In the genomic region with DNA sequence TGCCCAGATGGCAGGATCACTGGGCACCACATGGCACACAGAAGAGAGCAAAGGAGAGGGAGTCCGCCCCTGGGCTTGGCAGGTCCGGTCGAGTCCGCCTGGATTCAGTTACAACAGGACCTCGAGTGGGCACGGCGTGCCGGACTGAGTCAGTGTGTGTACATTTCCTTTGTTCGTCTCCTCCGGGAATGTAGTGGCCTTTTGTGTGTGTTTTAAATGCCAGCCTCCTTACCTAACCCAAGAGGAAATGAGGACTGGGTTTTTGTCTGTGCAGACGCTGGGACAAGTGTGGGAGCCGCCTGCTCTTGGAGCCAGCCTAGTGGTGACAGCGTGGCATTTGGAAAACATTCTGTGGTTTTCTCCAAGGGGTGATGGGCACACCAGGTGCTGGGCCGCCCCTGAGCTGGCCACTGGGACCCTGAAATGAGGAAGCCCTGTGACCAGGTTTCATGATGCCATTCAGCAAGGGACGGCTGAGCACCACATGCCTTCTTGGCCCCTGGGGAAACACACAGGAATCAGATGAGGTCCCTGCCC, we compare ENCODE assay signal across 8 cellular contexts. TPM values are rescaled to one million over a fixed set of nuclear protein-coding genes. Genes with fewer than 3 reads are reported as not detected.
DNase-seq lines count a peak whose midpoint lies in the region; ATAC-seq, FAIRE-seq and TF ChIP-seq lines count a peak whose summit lies in the region.

No MANE protein-coding gene starts in this region.

- no peak for FAIRE-seq in kidney (lab: Jason Lieb, UNC)

- no peaks in the 10 kb centered on the region for H3K9me2 ChIP-seq in hepatocyte (replicated peaks; ENCODE audit: insufficient read depth)

- H3K79me2 ChIP-seq in hepatocyte = peaks cover 99% of the 10 kb centered on the region

- H3K36me3 Mint-ChIP-seq in activated T-helper 1 cell treated with anti-CD3 and anti-CD28 coated beads, Interleukin-12 subunit alpha, Interleukin-12 subunit beta, Interleukin-2, Interleukin-4 antibody, amounts not matched to agents 30 ng/mL and 10 ng/mL and 1 ng/mL, durations not matched to agents 14 hours and 24 hours and 36 hours (ENCODE audit: low read depth) = no peaks in the 10 kb centered on the region

- ATAC-seq in heart right ventricle (peak in 6 of 8 donors; percentile 48 to 72 (median 52)), HG03520 (IDR thresholded peaks at IDR 0.05; ENCODE audit: unreplicated experiment) (no peak)

- 55 to 64% methylated on average over 15 of the region's 15 CpGs for WGBS in heart right ventricle, 2 donors
- 88% methylated on average over 15 of the region's 15 CpGs for WGBS in hepatocyte (ENCODE audit: low lambda C conversion rate, missing lambda C conversion rate)

- H3K36me3 ChIP-seq in heart right ventricle = peaks cover 0 to 49% (median 0%) of the 10 kb centered on the region in 9 donors
- no peaks in the 10 kb centered on the region for H3K36me3 ChIP-seq in right atrium auricular region
- no peaks in the 10 kb centered on the region for H3K36me3 ChIP-seq in kidney (ENCODE audit: control insufficient read depth in 1 of 2, insufficient read depth in 2 of 2, low read length in 2 of 2)
- H3K36me3 ChIP-seq in tibial artery = no peaks in the 10 kb centered on the region
- H3K36me3 ChIP-seq in hepatocyte (replicated peaks; ENCODE audit: insufficient read depth, low read depth) = no peaks in the 10 kb centered on the region

- no peak overlapping the region for H3K27ac Mint-ChIP-seq in activated T-helper 1 cell treated with anti-CD3 and anti-CD28 coated beads, Interleukin-12 subunit alpha, Interleukin-12 subunit beta, Interleukin-2, Interleukin-4 antibody, amounts not matched to agents 30 ng/mL and 10 ng/mL and 1 ng/mL, durations not matched to agents 14 hours and 24 hours and 36 hours

- no peaks in the 10 kb centered on the region for H3K9me3 ChIP-seq in heart right ventricle
- H3K9me3 ChIP-seq in right atrium auricular region = no peaks in the 10 kb centered on the region
- no peaks in the 10 kb centered on the region for H3K9me3 ChIP-seq in kidney (ENCODE audit: control insufficient read depth in 1 of 2, low read length in 2 of 2)
- H3K9me3 ChIP-seq in tibial artery = no peaks in the 10 kb centered on the region
- H3K9me3 ChIP-seq in hepatocyte (ENCODE audit: low read depth) = no peaks in the 10 kb centered on the region

- H3K4me3 ChIP-seq in heart right ventricle (no peak overlapping the region), right atrium auricular region (no peak overlapping the region), kidney (ENCODE audit: low read length in 2 of 2) (no peak overlapping the region), tibial artery (peak overlapping the region in 1 of 2 donors; percentile 26), hepatocyte (no peak overlapping the region)

- no peak overlapping the region for H3K4me2 ChIP-seq in hepatocyte

- H3K9me3 Mint-ChIP-seq in activated T-helper 1 cell treated with anti-CD3 and anti-CD28 coated beads, Interleukin-12 subunit alpha, Interleukin-12 subunit beta, Interleukin-2, Interleukin-4 antibody, amounts not matched to agents 30 ng/mL and 10 ng/mL and 1 ng/mL, durations not matched to agents 14 hours and 24 hours and 36 hours = no peaks in the 10 kb centered on the region

- no peak overlapping the region for H3K9ac ChIP-seq in kidney (ENCODE audit: low read length in 2 of 2)

- no peak for DNase-seq in heart right ventricle
- no peak for DNase-seq in right atrium auricular region (ENCODE audit: low spot score)
- peak; percentile 73 for DNase-seq in UCSD-AML1 (lab: John Stamatoyannopoulos, UW; ENCODE audit: unreplicated experiment)
- DNase-seq in kidney = peak; percentile 94
- peak; percentile 73 to 91 for DNase-seq in tibial artery
- no peak for DNase-seq in hepatocyte (ENCODE audit: low spot score)
- DNase-seq in activated T-helper 1 cell treated with anti-CD3 and anti-CD28 coated beads, Interleukin-12 subunit alpha, Interleukin-12 subunit beta, Interleukin-2, Interleukin-4 antibody, amounts not matched to agents 30 ng/mL and 10 ng/mL and 1 ng/mL, durations not matched to agents 14 hours and 24 hours and 36 hours (ENCODE audit: low spot score) = no peak

- no peak overlapping the region for H2AFZ ChIP-seq in hepatocyte

- peaks cover 50% of the 10 kb centered on the region for H4K20me1 ChIP-seq in hepatocyte (ENCODE audit: insufficient read depth, poor library complexity, severe bottlenecking)

- TF ChIP-seq CTCF in heart right ventricle (IDR thresholded peaks at IDR 0.05) (peak in 2 of 9 donors; percentile 11 to 22), right atrium auricular region (IDR thresholded peaks at IDR 0.05) (no peak), kidney (IDR thresholded peaks at IDR 0.05; ENCODE audit: borderline replicate concordance, extremely low read depth, insufficient read depth) (no peak), tibial artery (IDR thresholded peaks at IDR 0.05) (peak; percentile 24 to 29), hepatocyte (IDR thresholded peaks at IDR 0.05; ENCODE audit: poor library complexity) (no peak)

- peaks cover 10% of the 10 kb centered on the region for H3K27me3 Mint-ChIP-seq in activated T-helper 1 cell treated with anti-CD3 and anti-CD28 coated beads, Interleukin-12 subunit alpha, Interleukin-12 subunit beta, Interleukin-2, Interleukin-4 antibody, amounts not matched to agents 30 ng/mL and 10 ng/mL and 1 ng/mL, durations not matched to agents 14 hours and 24 hours and 36 hours (ENCODE audit: insufficient read depth)

- H3K27ac ChIP-seq in heart right ventricle (peak overlapping the region in 4 of 10 donors; percentile 6 to 60 (median 48)), right atrium auricular region (no peak overlapping the region), kidney (ENCODE audit: low read depth in 2 of 2, low read length in 2 of 2) (peak overlapping the region; percentile 47 to 70), tibial artery (peak overlapping the region; percentile 70 to 74), hepatocyte (no peak overlapping the region)

- H3K27me3 ChIP-seq in heart right ventricle (no peaks in the 10 kb centered on the region), right atrium auricular region (no peaks in the 10 kb centered on the region), tibial artery (no peaks in the 10 kb centered on the region), hepatocyte (no peaks in the 10 kb centered on the region)

- H3K4me1 ChIP-seq in heart right ventricle = peaks cover 15 to 96% (median 52%) of the 10 kb centered on the region in 9 donors
- peaks cover 0 to 75% of the 10 kb centered on the region in 2 donors for H3K4me1 ChIP-seq in right atrium auricular region
- H3K4me1 ChIP-seq in kidney (ENCODE audit: control insufficient read depth in 1 of 2, insufficient read depth in 1 of 2, low read depth in 1 of 2, low read length in 2 of 2) = peaks cover 29 to 48% of the 10 kb centered on the region in 2 donors
- H3K4me1 ChIP-seq in tibial artery = peaks cover 5 to 87% (median 82%) of the 10 kb centered on the region in 4 donors
- H3K4me1 ChIP-seq in hepatocyte (ENCODE audit: insufficient read depth) = peaks cover 19% of the 10 kb centered on the region

- no peak overlapping the region for H3K4me3 Mint-ChIP-seq in activated T-helper 1 cell treated with anti-CD3 and anti-CD28 coated beads, Interleukin-12 subunit alpha, Interleukin-12 subunit beta, Interleukin-2, Interleukin-4 antibody, amounts not matched to agents 30 ng/mL and 10 ng/mL and 1 ng/mL, durations not matched to agents 14 hours and 24 hours and 36 hours

- intact Hi-C loops in heart right ventricle (cut with DNase I) (no loop called here), kidney (cut with DNase I) (no loop called here), tibial artery (cut with DNase I; ENCODE audit: low total_unique reads) (no loop called here)
- intact Hi-C loops in activated T-helper 1 cell treated with anti-CD3 and anti-CD28 coated beads, Interleukin-12 subunit alpha, Interleukin-12 subunit beta, Interleukin-2, Interleukin-4 antibody, amounts not matched to agents 30 ng/mL and 10 ng/mL and 1 ng/mL, durations not matched to agents 14 hours and 24 hours and 36 hours (cut with micrococcal nuclease) = no loop called here

- no peaks in the 10 kb centered on the region for H3K4me1 Mint-ChIP-seq in activated T-helper 1 cell treated with anti-CD3 and anti-CD28 coated beads, Interleukin-12 subunit alpha, Interleukin-12 subunit beta, Interleukin-2, Interleukin-4 antibody, amounts not matched to agents 30 ng/mL and 10 ng/mL and 1 ng/mL, durations not matched to agents 14 hours and 24 hours and 36 hours (ENCODE audit: low read depth)

RNA-seq across cellular contexts. Expression of a gene that starts 9.6 kb away (rescaled TPM):
- total RNA-seq in heart right ventricle = 10 to 100 TPM in 4 of 10 donors, 1 to 10 TPM in 6; 4.6 to 22.4 (median 7.9) TPM
- polyA plus RNA-seq in heart right ventricle = 1 to 10 TPM; 1.9 to 2.1 TPM
- total RNA-seq in right atrium auricular region = 1 to 10 TPM; 9.2 to 9.7 TPM
- 82.1 TPM for total RNA-seq in kidney
- polyA plus RNA-seq in kidney (ENCODE audit: insufficient read depth, low read depth, low replicate concordance) = 14.9 TPM
- 33.5 and 35.7 TPM in 2 replicates for total RNA-seq in hepatocyte
- 41.6 and 44.7 TPM in 2 replicates for polyA plus RNA-seq in hepatocyte
- total RNA-seq in activated T-helper 1 cell treated with anti-CD3 and anti-CD28 coated beads, Interleukin-12 subunit alpha, Interleukin-12 subunit beta, Interleukin-2, Interleukin-4 antibody, amounts not matched to agents 30 ng/mL and 10 ng/mL and 1 ng/mL, durations not matched to agents 14 hours and 24 hours and 36 hours = 17.4 and 21.0 TPM in 2 replicates

Comparison
In these comparisons a context has a peak if more than half of its experiments do, and no peak if none do; other contexts are left out.
1. DNase-seq: peak in UCSD-AML1 (single experiment), kidney (single experiment) and tibial artery (2 of 2); none in heart right ventricle (0 of 2), right atrium auricular region (single experiment), hepatocyte (single experiment) and activated T-helper 1 cell treated with anti-CD3 and anti-CD28 coated beads, Interleukin-12 subunit alpha, Interleukin-12 subunit beta, Interleukin-2, Interleukin-4 antibody, amounts not matched to agents 30 ng/mL and 10 ng/mL and 1 ng/mL, durations not matched to agents 14 hours and 24 hours and 36 hours (single experiment).
2. H3K27ac ChIP-seq: peak in kidney (2 of 2) and tibial artery (2 of 2); none in right atrium auricular region (0 of 2) and hepatocyte (single experiment).
3. CTCF ChIP-seq: peak in tibial artery (2 of 2); none in right atrium auricular region (0 of 2), kidney (single experiment) and hepatocyte (single experiment).